1 cellular context compared by ENCODE assay signal in genomic region chr6:73471686-73472290, GRCh38.
TF ChIP-seq lines count a peak whose summit lies in the region.

No MANE protein-coding gene starts in this region.

TF ChIP-seq in K562, 482 proteins besides CTCF, POLR2A, EP300 and RAD21 (continued from another document):
- TF ChIP-seq SMARCB1 (IDR thresholded peaks at IDR 0.05; ENCODE audit: insufficient read length, low read depth) (no peak), PTBP1 (IDR thresholded peaks at IDR 0.05; ENCODE audit: low read depth, low read length) (no peak), MTA2 (IDR thresholded peaks at IDR 0.05; ENCODE audit: low read depth) (no peak), SLC30A9 (CRISPR knock-in tag; IDR thresholded peaks at IDR 0.05) (no peak), ZC3H11A (IDR thresholded peaks at IDR 0.05; ENCODE audit: low read depth, low read length) (no peak), ZNF717 (CRISPR knock-in tag; IDR thresholded peaks at IDR 0.05) (no peak), FOS (IDR thresholded peaks at IDR 0.05; ENCODE audit: extremely low read depth, insufficient read length) (no peak), ELF2 (CRISPR knock-in tag; IDR thresholded peaks at IDR 0.05) (no peak), RBBP5 (IDR thresholded peaks at IDR 0.05; ENCODE audit: borderline replicate concordance, insufficient read depth, low read length, poor library complexity, severe bottlenecking) (no peak), SREBF1 (IDR thresholded peaks at IDR 0.05; ENCODE audit: borderline replicate concordance, low read depth, low read length) (no peak)
- TF ChIP-seq, protein P1, sequence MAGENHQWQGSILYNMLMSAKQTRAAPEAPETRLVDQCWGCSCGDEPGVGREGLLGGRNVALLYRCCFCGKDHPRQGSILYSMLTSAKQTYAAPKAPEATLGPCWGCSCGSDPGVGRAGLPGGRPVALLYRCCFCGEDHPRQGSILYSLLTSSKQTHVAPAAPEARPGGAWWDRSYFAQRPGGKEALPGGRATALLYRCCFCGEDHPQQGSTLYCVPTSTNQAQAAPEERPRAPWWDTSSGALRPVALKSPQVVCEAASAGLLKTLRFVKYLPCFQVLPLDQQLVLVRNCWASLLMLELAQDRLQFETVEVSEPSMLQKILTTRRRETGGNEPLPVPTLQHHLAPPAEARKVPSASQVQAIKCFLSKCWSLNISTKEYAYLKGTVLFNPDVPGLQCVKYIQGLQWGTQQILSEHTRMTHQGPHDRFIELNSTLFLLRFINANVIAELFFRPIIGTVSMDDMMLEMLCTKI (IDR thresholded peaks at IDR 0.05; ENCODE audit: partially characterized antibody), result no peak
TF ChIP-seq in K562: peak in this region for 0.
